24 cellular contexts compared by ENCODE assay signal in the genomic region with DNA sequence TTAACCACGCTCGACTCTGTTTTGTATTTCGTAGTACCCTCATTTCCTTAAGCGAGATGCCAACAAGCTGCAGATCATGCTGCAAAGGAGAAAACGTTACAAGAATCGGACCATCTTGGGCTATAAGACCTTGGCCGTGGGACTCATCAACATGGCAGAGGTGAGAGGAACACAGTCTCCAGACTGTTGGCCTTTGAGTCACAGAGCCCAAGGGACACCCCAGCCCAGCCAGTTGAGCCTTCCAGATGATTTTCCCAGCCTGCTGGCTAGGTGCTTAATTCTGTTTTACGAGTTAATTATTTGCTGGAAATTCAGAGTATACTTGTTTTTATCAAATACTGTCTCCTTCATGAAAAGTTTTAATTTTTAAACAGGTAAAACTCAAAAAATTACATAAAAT.
"Had no signal": no experiment of that assay in that cellular context is flagged by ENCODE, and none has a peak within 500 bp of the region (broad histone marks: within the 10 kb centered on the region; RNA-seq: fewer than 3 reads in every experiment).

No MANE protein-coding gene starts in this region.

- H3K36me3 ChIP-seq: colonic mucosa had no signal

- H3K9me3 Mint-ChIP-seq: activated naive CD4-positive, alpha-beta T cell treated with anti-CD3 and anti-CD28 coated beads, Interleukin-2, amount 50 U/mL, for 24 hours; activated T-cell treated with anti-CD3 and anti-CD28 coated beads, Interleukin-2, amount 50 U/mL, for 4 hours; activated T-helper 2 cell treated with anti-CD3 and anti-CD28 coated beads, Interferon-gamma antibody, Interleukin-2, Interleukin-4, amounts not matched to agents 10 μg/mL and 5 μg/mL and 100 μg/mL, durations not matched to agents 14 hours and 24 hours and 36 hours; nephron; T-cell had no signal

- DNase-seq: activated CD4-positive, alpha-beta T cell treated with anti-CD3 and anti-CD28 coated beads for 36 hours; activated CD4-positive, CD25-positive, alpha-beta regulatory T cell; activated CD8-positive, alpha-beta memory T cell treated with anti-CD3 and anti-CD28 coated beads, Interleukin-2, amount 50 U/mL, for 4 hours; activated T-cell treated with anti-CD3 and anti-CD28 coated beads, Interleukin-2, amount 50 U/mL, for 4 hours; anterior cingulate cortex; colonic mucosa; dorsolateral prefrontal cortex; effector memory CD4-positive, alpha-beta T cell; erythroblast; gastrocnemius medialis; glutamatergic neuron; left lung; stimulated activated CD4-positive, alpha-beta T cell treated with anti-CD3 and anti-CD28 coated beads, Interleukin-12 subunit alpha, Interleukin-12 subunit beta, amount 100 ng/mL, for 4 hours; stimulated activated CD4-positive, alpha-beta T cell treated with anti-CD3 and anti-CD28 coated beads, Interleukin-4, amount 100 ng/mL, for 1 hour; T-cell had no signal

- H3K4me3 Mint-ChIP-seq: activated CD4-positive, alpha-beta T cell treated with anti-CD3 and anti-CD28 coated beads for 36 hours; activated naive CD4-positive, alpha-beta T cell treated with anti-CD3 and anti-CD28 coated beads, Interleukin-2, amount 50 U/mL, for 24 hours; activated T-cell treated with anti-CD3 and anti-CD28 coated beads, Interleukin-2, amount 50 U/mL, for 4 hours; nephron; T-cell had no signal

- H3K4me1 Mint-ChIP-seq: activated naive CD4-positive, alpha-beta T cell treated with anti-CD3 and anti-CD28 coated beads, Interleukin-2, amount 50 U/mL, for 24 hours; nephron had no signal

- H3K27me3 Mint-ChIP-seq: activated CD4-positive, alpha-beta T cell treated with anti-CD3 and anti-CD28 coated beads for 36 hours; activated naive CD4-positive, alpha-beta T cell treated with anti-CD3 and anti-CD28 coated beads, Interleukin-2, amount 50 U/mL, for 24 hours; progenitor cell of endocrine pancreas; T-cell had no signal

- H3K4me3 ChIP-seq: colonic mucosa, dorsolateral prefrontal cortex, gastrocnemius medialis, left lung, lung, right lobe of liver, skin epidermis, tibial nerve had no signal

- H3K27ac Mint-ChIP-seq: activated naive CD4-positive, alpha-beta T cell treated with anti-CD3 and anti-CD28 coated beads, Interleukin-2, amount 50 U/mL, for 24 hours; progenitor cell of endocrine pancreas; T-cell had no signal

- H3K27me3 ChIP-seq: colonic mucosa, dorsolateral prefrontal cortex, gastrocnemius medialis, left lung, neutrophil, right lobe of liver, tibial nerve had no signal

- H3K27ac ChIP-seq: colonic mucosa, dorsolateral prefrontal cortex, gastrocnemius medialis, left lung, neutrophil, right lobe of liver, skin epidermis, tibial nerve had no signal

- H3K4me1 ChIP-seq: colonic mucosa, gastrocnemius medialis, right lobe of liver had no signal

- H3K9me3 ChIP-seq: colonic mucosa, gastrocnemius medialis, left lung, neutrophil, right lobe of liver, tibial nerve had no signal

- ATAC-seq: activated CD4-positive, alpha-beta T cell treated with anti-CD3 and anti-CD28 coated beads for 36 hours; activated T-cell treated with anti-CD3 and anti-CD28 coated beads, Interleukin-2, amount 50 U/mL, for 4 hours; gastrocnemius medialis; left lung; right lobe of liver; T-cell had no signal
